19 cellular contexts compared by ENCODE assay signal in the genomic region with DNA sequence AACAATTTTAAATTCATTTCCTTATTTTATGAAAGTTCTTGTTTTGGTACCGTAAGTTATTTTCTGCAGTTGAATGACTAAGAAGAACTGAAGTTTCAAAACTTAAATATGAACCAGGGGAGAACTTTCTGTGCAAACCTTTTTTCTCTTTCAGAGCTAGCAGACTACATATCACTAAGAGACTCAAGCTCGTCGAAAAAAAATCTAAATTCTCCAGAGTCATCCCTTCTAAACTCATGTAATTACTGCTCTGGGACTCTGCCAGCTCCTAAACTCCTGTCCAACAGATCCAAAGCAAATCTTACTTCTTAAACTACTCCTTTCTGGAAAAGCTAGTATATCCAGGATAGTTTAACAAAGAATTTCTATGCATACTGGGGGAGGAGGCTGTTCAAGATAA.
DNase-seq lines count a peak whose midpoint lies in the region; ATAC-seq, FAIRE-seq and TF ChIP-seq lines count a peak whose summit lies in the region.
"Had no signal": no experiment of that assay in that cellular context is flagged by ENCODE, and none has a peak within 500 bp of the region (broad histone marks: within the 10 kb centered on the region; RNA-seq: fewer than 3 reads in every experiment).

No MANE protein-coding gene starts in this region.

- 39% methylated on average over 3 of the region's 3 CpGs for WGBS in HUES64
- 11% methylated on average over 3 of the region's 3 CpGs for WGBS in smooth muscle cell (ENCODE audit: low lambda C conversion rate)

- peak overlapping the region; percentile 77 for H3K27ac Mint-ChIP-seq in astrocyte (ENCODE audit: unreplicated experiment)
- H3K27ac Mint-ChIP-seq: activated naive CD8-positive, alpha-beta T cell; activated T-cell treated with anti-CD3 and anti-CD28 coated beads, Interleukin-2, amount 50 U/mL, for 72 hours had no signal

- no peak overlapping the region for H3K4me2 ChIP-seq in astrocyte (ENCODE audit: low read length)
- peak overlapping the region; percentile 75 for H3K4me2 ChIP-seq in smooth muscle cell
- H3K4me2 ChIP-seq: PC-9 had no signal

- H3F3A ChIP-seq in smooth muscle cell (ENCODE audit: low read depth): peaks cover 4% of the 10 kb centered on the region

- no peak for ATAC-seq in HG03457 (IDR thresholded peaks at IDR 0.05; ENCODE audit: unreplicated experiment)
- ATAC-seq in foreskin keratinocyte: no peak
- no peak for ATAC-seq in HG03139 (IDR thresholded peaks at IDR 0.05; ENCODE audit: unreplicated experiment)
- ATAC-seq: activated CD4-positive, CD25-positive, alpha-beta regulatory T cell treated with anti-CD3 and anti-CD28 coated beads, Interleukin-2, amount 50 U/mL, for 24 hours; activated T-cell treated with anti-CD3 and anti-CD28 coated beads, Interleukin-2, amount 50 U/mL, for 72 hours; mucosa of descending colon; right cardiac atrium had no signal

- H3K27ac ChIP-seq in HUES64 (ENCODE audit: low read depth, low read length) (peak overlapping the region; percentile 94), astrocyte (ENCODE audit: low read depth, low read length) (no peak overlapping the region), smooth muscle cell (ENCODE audit: low read depth) (peak overlapping the region; percentile 45), foreskin keratinocyte (no peak overlapping the region)
- H3K27ac ChIP-seq: PC-9, SJSA1 had no signal

- no peaks in the 10 kb centered on the region for H3K79me2 ChIP-seq in astrocyte (ENCODE audit: insufficient read depth, low read length)
- H3K79me2 ChIP-seq in smooth muscle cell (ENCODE audit: low read depth): no peaks in the 10 kb centered on the region

- no peaks in the 10 kb centered on the region for H3K36me3 Mint-ChIP-seq in astrocyte (ENCODE audit: low read depth, unreplicated experiment)
- H3K36me3 Mint-ChIP-seq: activated naive CD8-positive, alpha-beta T cell had no signal

- H3K4me3 ChIP-seq in HUES64 (ENCODE audit: low read length) (peak overlapping the region; percentile 54), astrocyte (ENCODE audit: insufficient read depth, low read depth, low read length) (no peak overlapping the region), iPS-18c (ENCODE audit: insufficient read depth, low read depth, low read length) (peak overlapping the region; percentile 26; the same call in 1 of the 2 replicates), smooth muscle cell (peak overlapping the region; percentile 1)
- H3K4me3 ChIP-seq: mucosa of descending colon, PC-9, SJSA1 had no signal

- H2AFZ ChIP-seq in astrocyte (ENCODE audit: low read depth, low read length): no peak overlapping the region
- peak overlapping the region; percentile 49 for H2AFZ ChIP-seq in smooth muscle cell (ENCODE audit: low read depth)
- H2AFZ ChIP-seq: PC-9 had no signal

- H3K9ac ChIP-seq in HUES64 (ENCODE audit: low read depth, low read length) (peak overlapping the region; percentile 67), astrocyte (ENCODE audit: low read length) (no peak overlapping the region), smooth muscle cell (ENCODE audit: low read depth) (no peak overlapping the region)

- H3K4me1 Mint-ChIP-seq in astrocyte (ENCODE audit: low read depth, unreplicated experiment): peaks cover 63% of the 10 kb centered on the region

- H3K27me3 ChIP-seq in HUES64 (ENCODE audit: insufficient read depth, low read length): no peaks in the 10 kb centered on the region
- no peaks in the 10 kb centered on the region for H3K27me3 ChIP-seq in astrocyte (ENCODE audit: insufficient read depth, low read length)
- H3K27me3 ChIP-seq in smooth muscle cell (ENCODE audit: low read depth): no peaks in the 10 kb centered on the region
- H3K27me3 ChIP-seq in foreskin keratinocyte: no peaks in the 10 kb centered on the region
- H3K27me3 ChIP-seq: SJSA1 had no signal

- H3K27me3 Mint-ChIP-seq in astrocyte (ENCODE audit: low read depth, unreplicated experiment): no peaks in the 10 kb centered on the region

- H3K4me1 ChIP-seq in HUES64 (ENCODE audit: insufficient read depth, low read length) (peaks cover 76% of the 10 kb centered on the region), astrocyte (ENCODE audit: insufficient read depth, low read length) (no peaks in the 10 kb centered on the region), smooth muscle cell (ENCODE audit: low read depth) (peaks cover 74% of the 10 kb centered on the region), foreskin keratinocyte (no peaks in the 10 kb centered on the region)

- no peak for DNase-seq in astrocyte (ENCODE audit: low read depth)
- no peak for DNase-seq in smooth muscle cell (lab: John Stamatoyannopoulos, UW; ENCODE audit: unreplicated experiment)
- DNase-seq in foreskin keratinocyte: no peak
- DNase-seq: activated CD8-positive, alpha-beta memory T cell treated with anti-CD3 and anti-CD28 coated beads for 24 hours; activated T-cell treated with anti-CD3 and anti-CD28 coated beads, Interleukin-2, amount 50 U/mL, for 72 hours; mucosa of descending colon; NCI-H774; occipital lobe; PC-9; right cardiac atrium; stimulated activated CD4-positive, alpha-beta T cell treated with anti-CD3 and anti-CD28 coated beads, Interleukin-15, amount 100 ng/mL, for 24 hours had no signal

- no peaks in the 10 kb centered on the region for H3K9me3 Mint-ChIP-seq in astrocyte (ENCODE audit: unreplicated experiment)
- H3K9me3 Mint-ChIP-seq: activated T-cell treated with anti-CD3 and anti-CD28 coated beads, Interleukin-2, amount 50 U/mL, for 72 hours had no signal

- TF ChIP-seq CTCF in astrocyte (IDR thresholded peaks at IDR 0.05; ENCODE audit: insufficient read depth, low read depth, low read length) (no peak), smooth muscle cell (IDR thresholded peaks at IDR 0.05; ENCODE audit: borderline replicate concordance, insufficient read depth, poor library complexity, severe bottlenecking) (no peak), foreskin keratinocyte (conservative IDR thresholded peaks at IDR 0.05) (no peak)

- H3K36me3 ChIP-seq in HUES64 (ENCODE audit: insufficient read depth, low read length): no peaks in the 10 kb centered on the region
- H3K36me3 ChIP-seq in astrocyte (ENCODE audit: insufficient read depth, low read length): no peaks in the 10 kb centered on the region
- H3K36me3 ChIP-seq in smooth muscle cell (ENCODE audit: low read depth): no peaks in the 10 kb centered on the region
- H3K36me3 ChIP-seq: SJSA1 had no signal

- no peak for FAIRE-seq in astrocyte (lab: Jason Lieb, UNC)
- FAIRE-seq: frontal cortex had no signal

- H4K20me1 ChIP-seq in astrocyte (ENCODE audit: insufficient read depth, low read length): no peaks in the 10 kb centered on the region
- H4K20me1 ChIP-seq in smooth muscle cell (ENCODE audit: low read depth): no peaks in the 10 kb centered on the region

- no peaks in the 10 kb centered on the region for H3K9me3 ChIP-seq in HUES64 (ENCODE audit: insufficient read depth, low read depth, low read length)
- no peaks in the 10 kb centered on the region for H3K9me3 ChIP-seq in astrocyte (ENCODE audit: insufficient read depth, low read depth, low read length)
- H3K9me3 ChIP-seq in iPS-18c (ENCODE audit: control insufficient read depth, insufficient read depth, low read length): no peaks in the 10 kb centered on the region
- H3K9me3 ChIP-seq in smooth muscle cell (replicated peaks; ENCODE audit: low read depth): no peaks in the 10 kb centered on the region
- H3K9me3 ChIP-seq: mucosa of descending colon, SJSA1 had no signal

- H3K4me3 Mint-ChIP-seq in astrocyte (ENCODE audit: unreplicated experiment): peak overlapping the region; percentile 82
- H3K4me3 Mint-ChIP-seq: activated naive CD8-positive, alpha-beta T cell; activated T-cell treated with anti-CD3 and anti-CD28 coated beads, Interleukin-2, amount 50 U/mL, for 72 hours had no signal

Comparison
In these comparisons a context has a peak if more than half of its experiments do, and no peak if none do; other contexts are left out.
1. H3K27ac ChIP-seq: peak in HUES64 (single experiment) and smooth muscle cell (single experiment); none in astrocyte (single experiment) and foreskin keratinocyte (single experiment).